ENCODE assay signal across 13 cellular contexts in genomic region chr1:64826991-64827390, GRCh38.
DNase-seq lines count a peak whose midpoint lies in the region; ATAC-seq, FAIRE-seq and TF ChIP-seq lines count a peak whose summit lies in the region.
"Had no signal": no experiment of that assay in that cellular context is flagged by ENCODE, and none has a peak within 500 bp of the region (broad histone marks: within the 10 kb centered on the region; RNA-seq: fewer than 3 reads in every experiment).

No MANE protein-coding gene starts in this region.

- H3K27ac Mint-ChIP-seq in activated CD8-positive, alpha-beta memory T cell treated with anti-CD3 and anti-CD28 coated beads, Interleukin-2, amount 10 ng/mL, durations not matched to agents 7 days and 5 days = peak overlapping the region; percentile 92
- H3K27ac Mint-ChIP-seq in activated T-helper 2 cell treated with anti-CD3 and anti-CD28 coated beads, Interferon-gamma antibody, Interleukin-2, Interleukin-4, amounts not matched to agents 10 μg/mL and 5 μg/mL and 100 μg/mL, durations not matched to agents 14 hours and 24 hours and 36 hours = peak overlapping the region; percentile 2

- intact Hi-C loops in activated T-helper 2 cell treated with anti-CD3 and anti-CD28 coated beads, Interferon-gamma antibody, Interleukin-2, Interleukin-4, amounts not matched to agents 10 μg/mL and 5 μg/mL and 100 μg/mL, durations not matched to agents 14 hours and 24 hours and 36 hours (cut with micrococcal nuclease) = loop anchor here (5.0 kb wide), 1 partner anchor 860 kb away; no protein-coding TSS in a partner anchor

- H3K27me3 Mint-ChIP-seq in activated CD8-positive, alpha-beta memory T cell treated with anti-CD3 and anti-CD28 coated beads, Interleukin-2, amount 10 ng/mL, durations not matched to agents 7 days and 5 days = no peaks in the 10 kb centered on the region
- peaks cover 9% of the 10 kb centered on the region for H3K27me3 Mint-ChIP-seq in activated T-helper 2 cell treated with anti-CD3 and anti-CD28 coated beads, Interferon-gamma antibody, Interleukin-2, Interleukin-4, amounts not matched to agents 10 μg/mL and 5 μg/mL and 100 μg/mL, durations not matched to agents 14 hours and 24 hours and 36 hours (ENCODE audit: low read depth)

- FAIRE-seq in small intestine (lab: Jason Lieb, UNC) = no peak
- FAIRE-seq: endothelial cell of umbilical vein, G401.6 had no signal

- 21 to 57% (median 34%) methylated on average over 5 of the region's 5 CpGs for WGBS in small intestine, 3 donors

- no peaks in the 10 kb centered on the region for H3K9me3 ChIP-seq in small intestine (ENCODE audit: control insufficient read depth, low read depth)
- H3K9me3 ChIP-seq: SJCRH30 had no signal

- DNase-seq in activated CD8-positive, alpha-beta memory T cell treated with anti-CD3 and anti-CD28 coated beads, Interleukin-2, amount 10 ng/mL, durations not matched to agents 7 days and 5 days = no peak
- no peak for DNase-seq in activated CD8-positive, alpha-beta memory T cell treated with anti-CD3 and anti-CD28 coated beads, Interleukin-2, amount 50 U/mL, for 48 hours
- DNase-seq in activated T-helper 2 cell treated with anti-CD3 and anti-CD28 coated beads, Interferon-gamma antibody, Interleukin-2, Interleukin-4, amounts not matched to agents 10 μg/mL and 5 μg/mL and 100 μg/mL, durations not matched to agents 14 hours and 24 hours and 36 hours (ENCODE audit: low spot score) = no peak
- DNase-seq in small intestine (peak; percentile 74), erythroblast (lab: John Stamatoyannopoulos, UW) (no peak), nucleus accumbens (lab: John Stamatoyannopoulos, UW) (no peak)
- DNase-seq: activated CD4-positive, alpha-beta T cell treated with anti-CD3 and anti-CD28 coated beads, Interleukin-2, amount 50 U/mL, for 4 hours; KBM-7; SJCRH30 had no signal

- H3K36me3 Mint-ChIP-seq in activated CD8-positive, alpha-beta memory T cell treated with anti-CD3 and anti-CD28 coated beads, Interleukin-2, amount 10 ng/mL, durations not matched to agents 7 days and 5 days = peaks cover 5% of the 10 kb centered on the region
- peaks cover 2% of the 10 kb centered on the region for H3K36me3 Mint-ChIP-seq in activated T-helper 2 cell treated with anti-CD3 and anti-CD28 coated beads, Interferon-gamma antibody, Interleukin-2, Interleukin-4, amounts not matched to agents 10 μg/mL and 5 μg/mL and 100 μg/mL, durations not matched to agents 14 hours and 24 hours and 36 hours (ENCODE audit: low read depth)

- H3K4me3 Mint-ChIP-seq in activated CD8-positive, alpha-beta memory T cell treated with anti-CD3 and anti-CD28 coated beads, Interleukin-2, amount 10 ng/mL, durations not matched to agents 7 days and 5 days = peak overlapping the region; percentile 55
- H3K4me3 Mint-ChIP-seq in activated T-helper 2 cell treated with anti-CD3 and anti-CD28 coated beads, Interferon-gamma antibody, Interleukin-2, Interleukin-4, amounts not matched to agents 10 μg/mL and 5 μg/mL and 100 μg/mL, durations not matched to agents 14 hours and 24 hours and 36 hours (ENCODE audit: low read depth) = no peak overlapping the region

- peak overlapping the region; percentile 75 to 78 for H3K27ac ChIP-seq in small intestine (ENCODE audit: low read depth in 1 of 2, low read length in 1 of 2)
- H3K27ac ChIP-seq: SJCRH30 had no signal

- CTCF ChIA-PET in activated CD8-positive, alpha-beta memory T cell treated with anti-CD3 and anti-CD28 coated beads, Interleukin-2, amount 10 ng/mL, durations not matched to agents 7 days and 5 days (lab: Charles Lee) = interaction anchor here (1.1 to 5.4 kb wide), 8 partner anchors 23 to 248 kb away, joined by 3 to 30 read pairs (median 3); partner anchors contain the start of genes JAK1 and RAVER2

- H3K27me3 ChIP-seq in small intestine (ENCODE audit: control insufficient read depth in 2 of 2, insufficient read depth in 2 of 2, low read length in 2 of 2) = no peaks in the 10 kb centered on the region
- H3K27me3 ChIP-seq: SJCRH30 had no signal

- no peak overlapping the region for H3K4me3 ChIP-seq in small intestine (ENCODE audit: low read depth in 1 of 2, low read length in 2 of 2)
- H3K4me3 ChIP-seq: SJCRH30 had no signal

- no peaks in the 10 kb centered on the region for H3K9me3 Mint-ChIP-seq in activated CD8-positive, alpha-beta memory T cell treated with anti-CD3 and anti-CD28 coated beads, Interleukin-2, amount 10 ng/mL, durations not matched to agents 7 days and 5 days (ENCODE audit: low read depth)
- no peaks in the 10 kb centered on the region for H3K9me3 Mint-ChIP-seq in activated T-helper 2 cell treated with anti-CD3 and anti-CD28 coated beads, Interferon-gamma antibody, Interleukin-2, Interleukin-4, amounts not matched to agents 10 μg/mL and 5 μg/mL and 100 μg/mL, durations not matched to agents 14 hours and 24 hours and 36 hours

- H3K36me3 ChIP-seq in small intestine (ENCODE audit: control insufficient read depth in 2 of 2, insufficient read depth in 2 of 2, low read length in 2 of 2) = no peaks in the 10 kb centered on the region

- TF ChIP-seq POLR2A in erythroblast (IDR thresholded peaks at IDR 0.05; ENCODE audit: low read length) = no peak

- H3K4me1 ChIP-seq in small intestine (ENCODE audit: control insufficient read depth in 2 of 2, insufficient read depth in 1 of 2, low read depth in 1 of 2, low read length in 1 of 2) = no peaks in the 10 kb centered on the region
- H3K4me1 ChIP-seq: SJCRH30 had no signal

- ATAC-seq in activated CD8-positive, alpha-beta memory T cell treated with anti-CD3 and anti-CD28 coated beads, Interleukin-2, amount 10 ng/mL, durations not matched to agents 7 days and 5 days = peak; percentile 97
- ATAC-seq in HG02885 (IDR thresholded peaks at IDR 0.05; ENCODE audit: poor library complexity, unreplicated experiment) = peak; percentile 93
- no peak for ATAC-seq in HG03108 (IDR thresholded peaks at IDR 0.05; ENCODE audit: unreplicated experiment)

- H3K4me1 Mint-ChIP-seq in activated CD8-positive, alpha-beta memory T cell treated with anti-CD3 and anti-CD28 coated beads, Interleukin-2, amount 10 ng/mL, durations not matched to agents 7 days and 5 days = peaks cover 41% of the 10 kb centered on the region
- H3K4me1 Mint-ChIP-seq in activated T-helper 2 cell treated with anti-CD3 and anti-CD28 coated beads, Interferon-gamma antibody, Interleukin-2, Interleukin-4, amounts not matched to agents 10 μg/mL and 5 μg/mL and 100 μg/mL, durations not matched to agents 14 hours and 24 hours and 36 hours (ENCODE audit: low read depth) = peaks cover 27% of the 10 kb centered on the region
